In genomic region chr21:42258150-42258884, GRCh38 we compare ENCODE assay signal across 8 cellular contexts. TPM values are rescaled to one million over a fixed set of nuclear protein-coding genes. Genes with fewer than 3 reads are reported as not detected.
DNase-seq lines count a peak whose midpoint lies in the region; ATAC-seq and TF ChIP-seq lines count a peak whose summit lies in the region.

No MANE protein-coding gene starts in this region.

- DNase-seq in ELR (ENCODE audit: low read depth) (peak; percentile 50), HuH-7.5 (ENCODE audit: low spot score) (peak; percentile 84), RWPE2 (ENCODE audit: low spot score) (no peak), foreskin keratinocyte (peak in 1 of 2 donors; percentile 18), osteocyte (ENCODE audit: extremely low spot score, unreplicated experiment) (no peak), tibial artery (peak; percentile 67 to 76)
- peak; percentile 70 for DNase-seq in activated T-helper 2 cell treated with anti-CD3 and anti-CD28 coated beads, Interferon-gamma antibody, Interleukin-2, Interleukin-4, amounts not matched to agents 10 μg/mL and 5 μg/mL and 100 μg/mL, durations not matched to agents 14 hours and 24 hours and 36 hours (ENCODE audit: low spot score)

- no peaks in the 10 kb centered on the region for H3K27me3 ChIP-seq in RWPE2 (ENCODE audit: insufficient read depth, poor library complexity, severe bottlenecking)
- H3K27me3 ChIP-seq in foreskin keratinocyte, result peaks cover 14% of the 10 kb centered on the region
- peaks cover 0 to 40% of the 10 kb centered on the region in 2 donors for H3K27me3 ChIP-seq in tibial artery

- H3K4me1 Mint-ChIP-seq in activated T-helper 2 cell treated with anti-CD3 and anti-CD28 coated beads, Interferon-gamma antibody, Interleukin-2, Interleukin-4, amounts not matched to agents 10 μg/mL and 5 μg/mL and 100 μg/mL, durations not matched to agents 14 hours and 24 hours and 36 hours (ENCODE audit: low read depth), result peaks cover 10% of the 10 kb centered on the region
- peaks cover 57% of the 10 kb centered on the region for H3K4me1 Mint-ChIP-seq in osteocyte (ENCODE audit: unreplicated experiment)

- intact Hi-C loops in activated T-helper 2 cell treated with anti-CD3 and anti-CD28 coated beads, Interferon-gamma antibody, Interleukin-2, Interleukin-4, amounts not matched to agents 10 μg/mL and 5 μg/mL and 100 μg/mL, durations not matched to agents 14 hours and 24 hours and 36 hours (cut with micrococcal nuclease), result loop anchor here (1.0 kb wide), 2 partner anchors 94 to 113 kb away; no protein-coding TSS in a partner anchor
- intact Hi-C loops in tibial artery (cut with DNase I; ENCODE audit: low total_unique reads), result loop anchor here (2.0 to 5.0 kb wide), 2 partner anchors 51 to 114 kb away; no protein-coding TSS in a partner anchor

- no peaks in the 10 kb centered on the region for H3K36me3 Mint-ChIP-seq in activated T-helper 2 cell treated with anti-CD3 and anti-CD28 coated beads, Interferon-gamma antibody, Interleukin-2, Interleukin-4, amounts not matched to agents 10 μg/mL and 5 μg/mL and 100 μg/mL, durations not matched to agents 14 hours and 24 hours and 36 hours (ENCODE audit: low read depth)
- no peaks in the 10 kb centered on the region for H3K36me3 Mint-ChIP-seq in osteocyte (ENCODE audit: unreplicated experiment)

- peaks cover 5% of the 10 kb centered on the region for H3K4me1 ChIP-seq in RWPE2 (ENCODE audit: insufficient read depth, poor library complexity, severe bottlenecking)
- H3K4me1 ChIP-seq in foreskin keratinocyte, result no peaks in the 10 kb centered on the region
- H3K4me1 ChIP-seq in tibial artery, result peaks cover 0 to 10% (median 5%) of the 10 kb centered on the region in 4 donors

- peak; percentile 57 for TF ChIP-seq CTCF in RWPE2 (IDR thresholded peaks at IDR 0.05; ENCODE audit: poor library complexity, severe bottlenecking)
- peak; percentile 86 for TF ChIP-seq CTCF in foreskin keratinocyte (conservative IDR thresholded peaks at IDR 0.05)
- peak; percentile 53 for TF ChIP-seq CTCF in osteocyte (IDR thresholded peaks at IDR 0.05)
- TF ChIP-seq CTCF in tibial artery (IDR thresholded peaks at IDR 0.05), result peak; percentile 72 to 77

- no peaks in the 10 kb centered on the region for H3K9me3 ChIP-seq in RWPE2 (ENCODE audit: severe bottlenecking)
- no peaks in the 10 kb centered on the region for H3K9me3 ChIP-seq in tibial artery

- ATAC-seq in RWPE2 (ENCODE audit: low read depth), result peak; percentile 40; the same call in 2 of the 3 replicates
- peak; percentile 54 for ATAC-seq in foreskin keratinocyte
- no peak for ATAC-seq in GM21723 (IDR thresholded peaks at IDR 0.05; ENCODE audit: unreplicated experiment)

- no peak overlapping the region for H3K4me3 ChIP-seq in RWPE2 (ENCODE audit: severe bottlenecking)
- H3K4me3 ChIP-seq in tibial artery, result no peak overlapping the region

- H3K4me3 Mint-ChIP-seq in activated T-helper 2 cell treated with anti-CD3 and anti-CD28 coated beads, Interferon-gamma antibody, Interleukin-2, Interleukin-4, amounts not matched to agents 10 μg/mL and 5 μg/mL and 100 μg/mL, durations not matched to agents 14 hours and 24 hours and 36 hours (ENCODE audit: low read depth), result no peak overlapping the region
- H3K4me3 Mint-ChIP-seq in osteocyte (ENCODE audit: unreplicated experiment), result no peak overlapping the region

- no peaks in the 10 kb centered on the region for H3K27me3 Mint-ChIP-seq in activated T-helper 2 cell treated with anti-CD3 and anti-CD28 coated beads, Interferon-gamma antibody, Interleukin-2, Interleukin-4, amounts not matched to agents 10 μg/mL and 5 μg/mL and 100 μg/mL, durations not matched to agents 14 hours and 24 hours and 36 hours (ENCODE audit: low read depth)
- peaks cover 19% of the 10 kb centered on the region for H3K27me3 Mint-ChIP-seq in osteocyte (ENCODE audit: unreplicated experiment)

- H3K27ac Mint-ChIP-seq in activated T-helper 2 cell treated with anti-CD3 and anti-CD28 coated beads, Interferon-gamma antibody, Interleukin-2, Interleukin-4, amounts not matched to agents 10 μg/mL and 5 μg/mL and 100 μg/mL, durations not matched to agents 14 hours and 24 hours and 36 hours, result no peak overlapping the region
- H3K27ac Mint-ChIP-seq in osteocyte (ENCODE audit: unreplicated experiment), result no peak overlapping the region

- H3K27ac ChIP-seq in RWPE2 (ENCODE audit: poor library complexity, severe bottlenecking) (no peak overlapping the region), foreskin keratinocyte (no peak overlapping the region), tibial artery (no peak overlapping the region)

- no peaks in the 10 kb centered on the region for H3K9me3 Mint-ChIP-seq in activated T-helper 2 cell treated with anti-CD3 and anti-CD28 coated beads, Interferon-gamma antibody, Interleukin-2, Interleukin-4, amounts not matched to agents 10 μg/mL and 5 μg/mL and 100 μg/mL, durations not matched to agents 14 hours and 24 hours and 36 hours
- no peaks in the 10 kb centered on the region for H3K9me3 Mint-ChIP-seq in osteocyte (ENCODE audit: unreplicated experiment)

- H3K36me3 ChIP-seq in RWPE2 (ENCODE audit: low read depth), result no peaks in the 10 kb centered on the region
- H3K36me3 ChIP-seq in tibial artery, result no peaks in the 10 kb centered on the region

RNA-seq across cellular contexts. Expression of gene ABCG1, which starts 39.4 kb away (rescaled TPM):
- 5.7 and 8.0 TPM in 2 replicates for total RNA-seq in activated T-helper 2 cell treated with anti-CD3 and anti-CD28 coated beads, Interferon-gamma antibody, Interleukin-2, Interleukin-4, amounts not matched to agents 10 μg/mL and 5 μg/mL and 100 μg/mL, durations not matched to agents 14 hours and 24 hours and 36 hours
- total RNA-seq in foreskin keratinocyte (2.3 and 4.4 TPM in 2 replicates), osteocyte (16.5 TPM in 2 replicates)
- 1.5 and 2.5 TPM in 2 replicates for polyA plus RNA-seq in foreskin keratinocyte

RNA-seq across cellular contexts. Expression of gene TFF3, which starts 56.9 kb away (rescaled TPM):
- not detected in 2 replicates for total RNA-seq in activated T-helper 2 cell treated with anti-CD3 and anti-CD28 coated beads, Interferon-gamma antibody, Interleukin-2, Interleukin-4, amounts not matched to agents 10 μg/mL and 5 μg/mL and 100 μg/mL, durations not matched to agents 14 hours and 24 hours and 36 hours
- total RNA-seq in foreskin keratinocyte (not detected in 2 replicates), osteocyte (46.1 and 50.3 TPM in 2 replicates)
- not detected in 2 replicates for polyA plus RNA-seq in foreskin keratinocyte

Comparison
In these comparisons a context has a peak if more than half of its experiments do, and no peak if none do; other contexts are left out.
1. DNase-seq: peak in ELR (single experiment), HuH-7.5 (single experiment), activated T-helper 2 cell treated with anti-CD3 and anti-CD28 coated beads, Interferon-gamma antibody, Interleukin-2, Interleukin-4, amounts not matched to agents 10 μg/mL and 5 μg/mL and 100 μg/mL, durations not matched to agents 14 hours and 24 hours and 36 hours (single experiment) and tibial artery (2 of 2); none in RWPE2 (single experiment) and osteocyte (single experiment).
2. RNA of gene TFF3, which starts 56.9 kb away (total RNA-seq): 46.1 to 50.3 TPM in osteocyte; not detected in activated T-helper 2 cell treated with anti-CD3 and anti-CD28 coated beads, Interferon-gamma antibody, Interleukin-2, Interleukin-4, amounts not matched to agents 10 μg/mL and 5 μg/mL and 100 μg/mL, durations not matched to agents 14 hours and 24 hours and 36 hours and not detected in foreskin keratinocyte; every median in the first group is over 10 times any median in the second.
3. Peak in every context shown above with its lines, with median percentiles within 50 percentile points of each other: CTCF ChIP-seq.